In genomic region chr3:156029208-156029607, GRCh38 we compare ENCODE assay signal across 29 cellular contexts.
"Had no signal": no experiment of that assay in that cellular context is flagged by ENCODE, and none has a peak within 500 bp of the region (broad histone marks: within the 10 kb centered on the region; RNA-seq: fewer than 3 reads in every experiment).

No MANE protein-coding gene starts in this region.

- H3K27ac Mint-ChIP-seq: dendritic cell treated with granulocyte-macrophage colony-stimulating factor and Interleukin-4, amounts not matched to agents 40 ng/mL and 50 ng/mL, for 4 days; effector memory CD8-positive, alpha-beta T cell; endodermal cell had no signal

- H3K4me3 Mint-ChIP-seq: dendritic cell treated with granulocyte-macrophage colony-stimulating factor and Interleukin-4, amounts not matched to agents 40 ng/mL and 50 ng/mL, for 4 days; effector memory CD8-positive, alpha-beta T cell; endodermal cell had no signal

- H2AFZ ChIP-seq: hepatocyte had no signal

- FAIRE-seq: endometrium, endothelial cell of umbilical vein, frontal cortex had no signal

- ATAC-seq: effector memory CD8-positive, alpha-beta T cell; esophagus mucosa; foreskin keratinocyte; gastrocnemius medialis; gastroesophageal sphincter; heart left ventricle; heart right ventricle had no signal

- H3K27ac ChIP-seq: colonic mucosa, coronary artery, dorsolateral prefrontal cortex, epithelial cell of prostate, esophagus muscularis mucosa, esophagus squamous epithelium, foreskin keratinocyte, gastrocnemius medialis, gastroesophageal sphincter, heart left ventricle, heart right ventricle, hepatocyte had no signal

- H3K79me2 ChIP-seq: hepatocyte had no signal

- H3K27me3 Mint-ChIP-seq: dendritic cell treated with granulocyte-macrophage colony-stimulating factor and Interleukin-4, amounts not matched to agents 40 ng/mL and 50 ng/mL, for 4 days had no signal

- DNase-seq: colonic mucosa; cortex of kidney; dermis blood vessel endothelial cell; dorsolateral prefrontal cortex; effector CD4-positive, alpha-beta T cell; effector CD8-positive, alpha-beta T cell; effector memory CD4-positive, alpha-beta T cell; effector memory CD8-positive, alpha-beta T cell; endodermal cell; erythroblast; esophagus squamous epithelium; foreskin fibroblast; foreskin keratinocyte; foreskin melanocyte; gastrocnemius medialis; glutamatergic neuron; head of caudate nucleus; heart left ventricle; heart right ventricle had no signal

- H3K4me1 ChIP-seq: colonic mucosa, esophagus muscularis mucosa, foreskin keratinocyte, gastrocnemius medialis, gastroesophageal sphincter had no signal

- H3K9me3 ChIP-seq: colonic mucosa, esophagus muscularis mucosa, esophagus squamous epithelium, gastrocnemius medialis, gastroesophageal sphincter, heart left ventricle, heart right ventricle had no signal

- H3K36me3 ChIP-seq: colonic mucosa, esophagus muscularis mucosa, esophagus squamous epithelium, gastrocnemius medialis, gastroesophageal sphincter, heart left ventricle, heart right ventricle had no signal

- H3K27me3 ChIP-seq: colonic mucosa, dorsolateral prefrontal cortex, esophagus muscularis mucosa, esophagus squamous epithelium, foreskin keratinocyte, gastrocnemius medialis, gastroesophageal sphincter, heart left ventricle, heart right ventricle, hepatocyte had no signal

- H3K9me3 Mint-ChIP-seq: dendritic cell treated with granulocyte-macrophage colony-stimulating factor and Interleukin-4, amounts not matched to agents 40 ng/mL and 50 ng/mL, for 4 days; effector memory CD8-positive, alpha-beta T cell; endodermal cell had no signal

- H3K4me3 ChIP-seq: colonic mucosa, coronary artery, dorsolateral prefrontal cortex, esophagus muscularis mucosa, esophagus squamous epithelium, gastrocnemius medialis, gastroesophageal sphincter, heart left ventricle, heart right ventricle, hepatocyte had no signal

- H3K4me2 ChIP-seq: hepatocyte had no signal
